In genomic region chr1:3691421-3692204, GRCh38 we compare ENCODE assay signal across 1 cellular context.
TF ChIP-seq lines count a peak whose summit lies in the region.

No MANE protein-coding gene starts in this region.

TF ChIP-seq in SK-N-SH treated with all-trans-retinoic acid at 6 μM for 48 hours, 23 proteins besides CTCF, POLR2A, EP300 and RAD21:
- TF ChIP-seq POU6F1 (CRISPR knock-in tag; IDR thresholded peaks at IDR 0.05; ENCODE audit: borderline replicate concordance, low read depth) (no peak), ZNF8 (CRISPR knock-in tag; IDR thresholded peaks at IDR 0.05) (no peak), SNAI2 (CRISPR knock-in tag; IDR thresholded peaks at IDR 0.05) (no peak), TCF4 (CRISPR knock-in tag; IDR thresholded peaks at IDR 0.05; ENCODE audit: borderline replicate concordance) (no peak), GLIS3 (CRISPR knock-in tag; IDR thresholded peaks at IDR 0.05) (no peak), TOX (CRISPR knock-in tag; IDR thresholded peaks at IDR 0.05; ENCODE audit: borderline replicate concordance) (no peak), ZC3H10 (CRISPR knock-in tag; IDR thresholded peaks at IDR 0.05) (no peak), OSR1 (CRISPR knock-in tag; IDR thresholded peaks at IDR 0.05) (no peak), RARB (CRISPR knock-in tag; IDR thresholded peaks at IDR 0.05) (no peak), ZFP30 (CRISPR knock-in tag; IDR thresholded peaks at IDR 0.05) (no peak), ARNTL (CRISPR knock-in tag; IDR thresholded peaks at IDR 0.05; ENCODE audit: borderline replicate concordance, low read depth) (no peak), PPARA (CRISPR knock-in tag; IDR thresholded peaks at IDR 0.05; ENCODE audit: borderline replicate concordance) (no peak), ISL1 (CRISPR knock-in tag; IDR thresholded peaks at IDR 0.05) (no peak), ESRRG (CRISPR knock-in tag; IDR thresholded peaks at IDR 0.05) (no peak), CREB5 (CRISPR knock-in tag; IDR thresholded peaks at IDR 0.05; ENCODE audit: low read depth) (no peak), ZNF70 (CRISPR knock-in tag; IDR thresholded peaks at IDR 0.05) (no peak), PATZ1 (CRISPR knock-in tag; IDR thresholded peaks at IDR 0.05; ENCODE audit: borderline replicate concordance) (no peak)
- TF ChIP-seq, protein P1, sequence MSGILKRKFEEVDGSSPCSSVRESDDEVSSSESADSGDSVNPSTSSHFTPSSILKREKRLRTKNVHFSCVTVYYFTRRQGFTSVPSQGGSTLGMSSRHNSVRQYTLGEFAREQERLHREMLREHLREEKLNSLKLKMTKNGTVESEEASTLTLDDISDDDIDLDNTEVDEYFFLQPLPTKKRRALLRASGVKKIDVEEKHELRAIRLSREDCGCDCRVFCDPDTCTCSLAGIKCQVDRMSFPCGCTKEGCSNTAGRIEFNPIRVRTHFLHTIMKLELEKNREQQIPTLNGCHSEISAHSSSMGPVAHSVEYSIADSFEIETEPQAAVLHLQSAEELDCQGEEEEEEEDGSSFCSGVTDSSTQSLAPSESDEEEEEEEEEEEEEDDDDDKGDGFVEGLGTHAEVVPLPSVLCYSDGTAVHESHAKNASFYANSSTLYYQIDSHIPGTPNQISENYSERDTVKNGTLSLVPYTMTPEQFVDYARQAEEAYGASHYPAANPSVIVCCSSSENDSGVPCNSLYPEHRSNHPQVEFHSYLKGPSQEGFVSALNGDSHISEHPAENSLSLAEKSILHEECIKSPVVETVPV (CRISPR knock-in tag; IDR thresholded peaks at IDR 0.05), result no peak
